8 cellular contexts compared by ENCODE assay signal in the genomic region with DNA sequence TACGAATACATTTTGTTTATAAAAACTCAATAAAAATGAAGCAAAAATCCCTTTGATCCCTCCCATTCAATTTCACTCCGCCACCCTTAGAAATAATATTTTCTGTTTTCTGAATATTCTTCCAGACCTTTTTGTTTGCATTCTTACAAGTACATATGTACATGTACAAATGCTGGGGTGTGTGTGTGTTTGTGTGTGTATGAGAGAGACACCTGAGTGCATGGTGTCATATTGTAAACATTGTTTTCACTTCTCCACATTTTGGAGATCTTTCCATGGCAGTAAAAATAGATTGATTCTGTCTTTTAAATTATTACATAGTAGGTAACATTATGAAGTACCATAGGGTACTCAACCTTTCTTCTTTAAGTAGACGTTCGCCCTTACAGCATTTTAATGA. TPM values are rescaled to one million over a fixed set of nuclear protein-coding genes. Genes with fewer than 3 reads are reported as not detected.
DNase-seq lines count a peak whose midpoint lies in the region; ATAC-seq and TF ChIP-seq lines count a peak whose summit lies in the region.

No MANE protein-coding gene starts in this region.

- H3K9me3 ChIP-seq in SU-DHL-6 (ENCODE audit: insufficient read depth, low read length): no peaks in the 10 kb centered on the region

- no peaks in the 10 kb centered on the region for H3K9me2 ChIP-seq in SU-DHL-6 (replicated peaks; ENCODE audit: insufficient read depth, low read length)

- H3K4me2 ChIP-seq in SU-DHL-6 (ENCODE audit: low read depth, low read length, poor library complexity, severe bottlenecking): peak overlapping the region; percentile 99

- no peaks in the 10 kb centered on the region for H3K36me3 ChIP-seq in SU-DHL-6 (ENCODE audit: low read length)

- no peak overlapping the region for H2AFZ ChIP-seq in SU-DHL-6 (ENCODE audit: low read depth, low read length, severe bottlenecking)

- ATAC-seq in stimulated activated naive CD8-positive, alpha-beta T cell treated with anti-CD3 and anti-CD28 coated beads, Interleukin-15, amount 100 ng/mL, for 72 hours: no peak
- ATAC-seq in HG03342 (IDR thresholded peaks at IDR 0.05; ENCODE audit: unreplicated experiment) (no peak), HG02610 (IDR thresholded peaks at IDR 0.05; ENCODE audit: unreplicated experiment) (no peak)

- peaks cover 3% of the 10 kb centered on the region for H3K36me3 Mint-ChIP-seq in glutamatergic neuron (ENCODE audit: unreplicated experiment)

- H3K4me3 Mint-ChIP-seq in glutamatergic neuron (ENCODE audit: unreplicated experiment): peak overlapping the region; percentile 99
- peak overlapping the region; percentile 84 to 99 for H3K4me3 Mint-ChIP-seq in stimulated activated naive CD8-positive, alpha-beta T cell treated with anti-CD3 and anti-CD28 coated beads, Interleukin-15, amount 100 ng/mL, for 72 hours

- H4K20me1 ChIP-seq in SU-DHL-6 (ENCODE audit: low read depth, low read length): peaks cover 13% of the 10 kb centered on the region

- peaks cover 78% of the 10 kb centered on the region for H3K79me2 ChIP-seq in SU-DHL-6 (ENCODE audit: insufficient read depth, low read length)

- H3K4me3 ChIP-seq in SU-DHL-6 (ENCODE audit: insufficient read depth, low read length, poor library complexity, severe bottlenecking): peak overlapping the region; percentile 71

- H3K27me3 ChIP-seq in SU-DHL-6 (ENCODE audit: low read length): no peaks in the 10 kb centered on the region

- TF ChIP-seq CTCF in SU-DHL-6 (IDR thresholded peaks at IDR 0.05; ENCODE audit: insufficient read depth, low read length, poor library complexity, severe bottlenecking): no peak
- no peak for TF ChIP-seq CTCF in glutamatergic neuron (IDR thresholded peaks at IDR 0.05; ENCODE audit: partially characterized antibody, unreplicated experiment)

- peak overlapping the region; percentile 40 for H3K27ac Mint-ChIP-seq in glutamatergic neuron (ENCODE audit: unreplicated experiment)
- H3K27ac Mint-ChIP-seq in stimulated activated naive CD8-positive, alpha-beta T cell treated with anti-CD3 and anti-CD28 coated beads, Interleukin-15, amount 100 ng/mL, for 72 hours: peak overlapping the region in 1 of 2 donors; percentile 63

- peak; percentile 30 for DNase-seq in NCI-H82 (lab: John Stamatoyannopoulos, UW)
- DNase-seq in NCI-H82 treated with DMSO at 0.1 percent for 48 hours (lab: John Stamatoyannopoulos, UW; ENCODE audit: unreplicated experiment): no peak
- DNase-seq in glutamatergic neuron: no peak
- no peak for DNase-seq in stimulated activated naive CD8-positive, alpha-beta T cell treated with anti-CD3 and anti-CD28 coated beads, Interleukin-15, amount 100 ng/mL, for 72 hours
- DNase-seq in glomerular visceral epithelial cell (ENCODE audit: extremely low spot score): no peak

- H3K9ac ChIP-seq in SU-DHL-6 (ENCODE audit: low read length): peak overlapping the region; percentile 78

- peak overlapping the region; percentile 89 for H3K27ac ChIP-seq in SU-DHL-6 (ENCODE audit: low read depth, low read length)

- H3K9me3 Mint-ChIP-seq in glutamatergic neuron (ENCODE audit: unreplicated experiment): peaks cover 17% of the 10 kb centered on the region
- no peaks in the 10 kb centered on the region for H3K9me3 Mint-ChIP-seq in stimulated activated naive CD8-positive, alpha-beta T cell treated with anti-CD3 and anti-CD28 coated beads, Interleukin-15, amount 100 ng/mL, for 72 hours

- H3K4me1 Mint-ChIP-seq in glutamatergic neuron (ENCODE audit: low read depth, unreplicated experiment): peaks cover 12% of the 10 kb centered on the region
- H3K4me1 Mint-ChIP-seq in stimulated activated naive CD8-positive, alpha-beta T cell treated with anti-CD3 and anti-CD28 coated beads, Interleukin-15, amount 100 ng/mL, for 72 hours: peaks cover 19% of the 10 kb centered on the region

- no peaks in the 10 kb centered on the region for H3F3A ChIP-seq in SU-DHL-6 (ENCODE audit: insufficient read depth)

- peaks cover 14% of the 10 kb centered on the region for H3K27me3 Mint-ChIP-seq in glutamatergic neuron (ENCODE audit: unreplicated experiment)
- no peaks in the 10 kb centered on the region for H3K27me3 Mint-ChIP-seq in stimulated activated naive CD8-positive, alpha-beta T cell treated with anti-CD3 and anti-CD28 coated beads, Interleukin-15, amount 100 ng/mL, for 72 hours

RNA-seq across cellular contexts. Expression of a gene that starts 1.2 kb away (rescaled TPM):
- 41.1 TPM for total RNA-seq in glutamatergic neuron (ENCODE audit: unreplicated experiment)

RNA-seq across cellular contexts. Expression of a gene that starts 1.6 kb away (rescaled TPM):
- total RNA-seq in glutamatergic neuron (ENCODE audit: unreplicated experiment): 28.1 TPM

RNA-seq across cellular contexts. Expression of a gene that starts 24.1 kb away (rescaled TPM):
- total RNA-seq in glutamatergic neuron (ENCODE audit: unreplicated experiment): 0.07 TPM
